ENCODE assay signal across 21 cellular contexts in genomic region chr20:12764053-12764452, GRCh38.
DNase-seq lines count a peak whose midpoint lies in the region; ATAC-seq, FAIRE-seq and TF ChIP-seq lines count a peak whose summit lies in the region.
"Had no signal": no experiment of that assay in that cellular context is flagged by ENCODE, and none has a peak within 500 bp of the region (broad histone marks: within the 10 kb centered on the region; RNA-seq: fewer than 3 reads in every experiment).

No MANE protein-coding gene starts in this region.

- TF ChIP-seq POLR2A in H1 (IDR thresholded peaks at IDR 0.05; ENCODE audit: control extremely low read depth in 1 of 2, low read depth in 2 of 2, low read length in 2 of 2) = peak in 1 of 2 experiments; percentile 60; a peak in 1 of 3 replicates

- BruUV-seq in MCF 10A (replicated peaks; lab: Mats Ljungman, UMichigan) (no TSS peak), mammary epithelial cell (replicated peaks; lab: Mats Ljungman, UMichigan) (no TSS peak)

- no peak for DNase-seq in MCF 10A (ENCODE audit: unreplicated experiment)
- no peak for DNase-seq in mammary epithelial cell
- DNase-seq in H1 (ENCODE audit: low read depth in 1 of 2, low spot score in 2 of 2) = no peak
- no peak for DNase-seq in thoracic aorta (ENCODE audit: low spot score)
- DNase-seq in osteocyte (ENCODE audit: extremely low spot score, unreplicated experiment) = no peak
- DNase-seq in HPDE6-E6E7 (ENCODE audit: extremely low spot score) = no peak
- DNase-seq in HT-29 (ENCODE audit: low spot score) = no peak
- DNase-seq: AML-193; Caco-2; CD4-positive, alpha-beta T cell; DMS79 treated with DMSO at 0.1 percent for 48 hours; EL; HFFc6; KG1 had no signal

- no peak overlapping the region for H3K18ac ChIP-seq in H1 (ENCODE audit: extremely low read depth, low read length)

- peak overlapping the region; percentile 3 for H3K4me3 Mint-ChIP-seq in MCF 10A (ENCODE audit: unreplicated experiment)
- no peak overlapping the region for H3K4me3 Mint-ChIP-seq in osteocyte (ENCODE audit: unreplicated experiment)
- H3K4me3 Mint-ChIP-seq: CD4-positive, alpha-beta T cell; HFFc6 had no signal

- H3K27me3 ChIP-seq in mammary epithelial cell (ENCODE audit: insufficient read depth, low read length) = peaks cover 4% of the 10 kb centered on the region
- H3K27me3 ChIP-seq in H1 (replicated peaks in 1 of 4; ENCODE audit: control insufficient read depth in 3 of 4, extremely low read depth in 1 of 4, insufficient read depth in 3 of 4, low read length in 3 of 4) = no peaks in the 10 kb centered on the region
- H3K27me3 ChIP-seq in thoracic aorta (replicated peaks; ENCODE audit: insufficient read depth) = no peaks in the 10 kb centered on the region

- POLR2A ChIA-PET in MCF 10A (lab: Yijun Ruan, JAX) (no interaction called here), H1 (lab: Charles Lee; ENCODE audit: partially characterized antibody) (interaction anchor here (0.8 to 5.2 kb wide), 11 partner anchors 11 to 172 kb away, joined by 3 to 54 read pairs (median 3); no protein-coding TSS in a partner anchor)

- H3K4ac ChIP-seq in H1 (replicated peaks; ENCODE audit: insufficient read length, low read depth, low read length) = no peak overlapping the region

- no peak overlapping the region for H2AK5ac ChIP-seq in H1 (ENCODE audit: low read depth, low read length)

- dilution Hi-C loops in mammary epithelial cell (cut with HindIII; ENCODE audit: low sequenced_read_pairs) = no loop called here

- H3K9ac ChIP-seq in mammary epithelial cell (ENCODE audit: insufficient read depth, low read length) (no peak overlapping the region), H1 (replicated peaks in 1 of 4; ENCODE audit: extremely low read depth in 1 of 4, low read depth in 3 of 4, low read length in 3 of 4) (no peak overlapping the region)

- H4K20me1 ChIP-seq in mammary epithelial cell (ENCODE audit: insufficient read depth, low read length) (no peaks in the 10 kb centered on the region), H1 (replicated peaks in 1 of 2; ENCODE audit: control insufficient read depth in 1 of 2, insufficient read depth in 2 of 2, low read length in 2 of 2) (no peaks in the 10 kb centered on the region)

- H3K79me1 ChIP-seq in H1 (ENCODE audit: low read depth, low read length) = no peaks in the 10 kb centered on the region

- no peak overlapping the region for H4K8ac ChIP-seq in H1 (ENCODE audit: extremely low read depth, insufficient read depth, low read length)

- no peak for ATAC-seq in thoracic aorta (ENCODE audit: insufficient number of reproducible peaks, low FRiP score, low read depth)
- ATAC-seq: GM12878, HCT116 had no signal

- no peak overlapping the region for H2AFZ ChIP-seq in mammary epithelial cell (ENCODE audit: low read depth, low read length)
- H2AFZ ChIP-seq in H1 (ENCODE audit: low read length) = no peak overlapping the region

- H3K36me3 ChIP-seq in mammary epithelial cell (ENCODE audit: insufficient read depth, low read length) (no peaks in the 10 kb centered on the region), H1 (ENCODE audit: control insufficient read depth in 2 of 4, insufficient read depth in 4 of 4, low read length in 3 of 4) (peaks cover 0 to 38% (median 7%) of the 10 kb centered on the region in 4 experiments; a peak in 3 of 8 replicates), thoracic aorta (no peaks in the 10 kb centered on the region)

- no peaks in the 10 kb centered on the region for H3K79me2 ChIP-seq in mammary epithelial cell (ENCODE audit: insufficient read depth, low read length)
- no peaks in the 10 kb centered on the region for H3K79me2 ChIP-seq in H1 (ENCODE audit: control insufficient read depth in 1 of 2, insufficient read depth in 2 of 2, low read length in 2 of 2)

- no peak for TF ChIP-seq RAD21 in H1 (IDR thresholded peaks at IDR 0.05 in 1 of 2, conservative IDR thresholded peaks at IDR 0.05 in 1 of 2; ENCODE audit: low read depth in 2 of 2, low read length in 2 of 2)

- no peak overlapping the region for H3K56ac ChIP-seq in H1 (replicated peaks; ENCODE audit: insufficient read length, low read depth, low read length)

- WGBS in mammary epithelial cell (ENCODE audit: low coverage, missing lambda C conversion rate) = 87% methylated on average over 5 of the region's 5 CpGs
- WGBS in H1 (ENCODE audit: extremely low coverage in 1 of 2, insufficient coverage in 1 of 2, insufficient read length in 1 of 2, insufficient replicate concordance in 2 of 2, low coverage in 1 of 2, low lambda C conversion rate in 2 of 2, missing lambda C conversion rate in 1 of 2), 2 experiments = 86% methylated on average over 5 of the region's 5 CpGs; no CpG with 5 or more reads in 1 of the 2 experiments

- H2BK15ac ChIP-seq in H1 (ENCODE audit: low read length) = no peak overlapping the region

- H3K4me2 ChIP-seq in mammary epithelial cell (ENCODE audit: insufficient read depth, low read depth, low read length) = no peak overlapping the region
- no peak overlapping the region for H3K4me2 ChIP-seq in H1 (ENCODE audit: insufficient read depth in 1 of 2, low read depth in 2 of 2, low read length in 2 of 2)
- H3K4me2 ChIP-seq: A549 had no signal

- no peak overlapping the region for H2BK12ac ChIP-seq in H1 (ENCODE audit: low read depth, low read length)

- in situ Hi-C loops in mammary epithelial cell (cut with MboI; ENCODE audit: low sequenced_read_pairs in 2 of 2) = no loop called here

- no peak overlapping the region for H4K91ac ChIP-seq in H1 (replicated peaks; ENCODE audit: insufficient read length, low read length)

- no peak overlapping the region for H3K27ac Mint-ChIP-seq in MCF 10A (ENCODE audit: low read depth, unreplicated experiment)
- H3K27ac Mint-ChIP-seq in osteocyte (ENCODE audit: unreplicated experiment) = no peak overlapping the region
- H3K27ac Mint-ChIP-seq: CD4-positive, alpha-beta T cell; HFFc6 had no signal

- no peak overlapping the region for H3K14ac ChIP-seq in H1 (ENCODE audit: insufficient read length)

- H3K23ac ChIP-seq in H1 (ENCODE audit: insufficient read length) = no peak overlapping the region

- H3K4me1 Mint-ChIP-seq in MCF 10A (ENCODE audit: insufficient read depth, unreplicated experiment) = peaks cover 10% of the 10 kb centered on the region
- H3K4me1 Mint-ChIP-seq in osteocyte (ENCODE audit: unreplicated experiment) = no peaks in the 10 kb centered on the region

- H3K23me2 ChIP-seq in H1 (ENCODE audit: low read depth, low read length) = no peaks in the 10 kb centered on the region

- H3K9me3 ChIP-seq in mammary epithelial cell (replicated peaks; ENCODE audit: insufficient read depth, low read length) (no peaks in the 10 kb centered on the region), H1 (ENCODE audit: insufficient read depth in 2 of 2, low read depth in 1 of 2, low read length in 1 of 2) (no peaks in the 10 kb centered on the region), thoracic aorta (no peaks in the 10 kb centered on the region)
- H3K9me3 ChIP-seq: A549, Caco-2 had no signal

- TF ChIP-seq CTCF in MCF 10A (IDR thresholded peaks at IDR 0.05; ENCODE audit: unreplicated experiment) (no peak), mammary epithelial cell (conservative IDR thresholded peaks at IDR 0.05 in 1 of 2, IDR thresholded peaks at IDR 0.05 in 1 of 2; ENCODE audit: extremely low read depth in 1 of 2, insufficient read depth in 1 of 2, low read depth in 1 of 2, low read length in 2 of 2) (no peak), H1 (IDR thresholded peaks at IDR 0.05; ENCODE audit: control extremely low read depth in 1 of 3, insufficient read depth in 1 of 3, low read depth in 1 of 3, low read length in 3 of 3) (no peak), thoracic aorta (IDR thresholded peaks at IDR 0.05) (no peak), osteocyte (IDR thresholded peaks at IDR 0.05) (no peak)

- no peak overlapping the region for H3K4me3 ChIP-seq in mammary epithelial cell (replicated peaks in 1 of 3; ENCODE audit: insufficient read depth in 1 of 3, low read depth in 2 of 3, low read length in 3 of 3)
- H3K4me3 ChIP-seq in H1 (ENCODE audit: extremely low read depth in 1 of 4, insufficient read depth in 2 of 4, low read depth in 3 of 4, low read length in 4 of 4) = no peak overlapping the region
- H3K4me3 ChIP-seq in thoracic aorta = peak overlapping the region; percentile 50
- H3K4me3 ChIP-seq: A549, GM12878 had no signal

- H3K27me3 Mint-ChIP-seq in MCF 10A (ENCODE audit: insufficient read depth, unreplicated experiment) (peaks cover 18% of the 10 kb centered on the region), osteocyte (ENCODE audit: unreplicated experiment) (peaks cover 3% of the 10 kb centered on the region)
- H3K27me3 Mint-ChIP-seq: CD4-positive, alpha-beta T cell had no signal

- intact Hi-C loops in MCF 10A (cut with micrococcal nuclease) = no loop called here
- intact Hi-C loops in mammary epithelial cell (cut with micrococcal nuclease) = no loop called here

- no peak for FAIRE-seq in H1 (lab: Jason Lieb, UNC)
- FAIRE-seq: A549, GM12878, GM19239, H54 had no signal

- H3K4me1 ChIP-seq in mammary epithelial cell (ENCODE audit: insufficient read depth, low read length) = no peaks in the 10 kb centered on the region
- peaks cover 0 to 25% (median 11%) of the 10 kb centered on the region in 4 experiments; a peak in 3 of 7 replicates for H3K4me1 ChIP-seq in H1 (replicated peaks in 1 of 4; ENCODE audit: control insufficient read depth in 3 of 4, insufficient read depth in 4 of 4, low read length in 3 of 4)
- peaks cover 7 to 13% of the 10 kb centered on the region in 2 donors for H3K4me1 ChIP-seq in thoracic aorta (ENCODE audit: control insufficient read depth in 1 of 2, low read depth in 2 of 2)
- H3K4me1 ChIP-seq: A549, Caco-2 had no signal

- H3K27ac ChIP-seq in mammary epithelial cell (ENCODE audit: insufficient read depth, low read depth, low read length) = no peak overlapping the region
- no peak overlapping the region for H3K27ac ChIP-seq in H1 (ENCODE audit: low read depth, low read length)
- H3K27ac ChIP-seq in thoracic aorta = peak overlapping the region in 1 of 2 donors; percentile 56
- H3K27ac ChIP-seq: 22Rv1, A549, C4-2B had no signal

- TF ChIP-seq EP300 in H1 (IDR thresholded peaks at IDR 0.05; ENCODE audit: borderline replicate concordance in 1 of 2, low read depth in 2 of 2, low read length in 2 of 2) = no peak

- H4K5ac ChIP-seq in H1 (ENCODE audit: insufficient read length, low read depth, low read length) = no peak overlapping the region

- H2BK20ac ChIP-seq in H1 (ENCODE audit: low read length) = no peak overlapping the region

- no peaks in the 10 kb centered on the region for H3K36me3 Mint-ChIP-seq in MCF 10A (ENCODE audit: insufficient read depth, unreplicated experiment)
- no peaks in the 10 kb centered on the region for H3K36me3 Mint-ChIP-seq in osteocyte (ENCODE audit: unreplicated experiment)

- H2BK5ac ChIP-seq in H1 (ENCODE audit: low read depth, low read length) = no peak overlapping the region

- H3K9me3 Mint-ChIP-seq in MCF 10A (ENCODE audit: unreplicated experiment) (no peaks in the 10 kb centered on the region), osteocyte (ENCODE audit: unreplicated experiment) (no peaks in the 10 kb centered on the region)
- H3K9me3 Mint-ChIP-seq: CD4-positive, alpha-beta T cell had no signal

- CTCF ChIA-PET in MCF 10A (lab: Yijun Ruan, JAX) (interaction anchor here (0.6 to 1.4 kb wide), 3 partner anchors 11 to 386 kb away, joined by 3 read pairs; no protein-coding TSS in a partner anchor), mammary epithelial cell (lab: Charles Lee; ENCODE audit: low non-redundant PET) (no interaction called here), H1 (lab: Charles Lee; ENCODE audit: partially characterized antibody) (interaction anchor here (1.4 to 1.6 kb wide), 2 partner anchors 10 to 23 kb away, joined by 4 to 5 read pairs; no protein-coding TSS in a partner anchor)

- H2BK120ac ChIP-seq in H1 (replicated peaks; ENCODE audit: low read depth, low read length) = no peak overlapping the region
